ENCODE assay signal across 25 cellular contexts in genomic region chr1:41788427-41788826, GRCh38.
DNase-seq lines count a peak whose midpoint lies in the region; ATAC-seq, FAIRE-seq and TF ChIP-seq lines count a peak whose summit lies in the region.
"Had no signal": no experiment of that assay in that cellular context is flagged by ENCODE, and none has a peak within 500 bp of the region (broad histone marks: within the 10 kb centered on the region; RNA-seq: fewer than 3 reads in every experiment).

No MANE protein-coding gene starts in this region.

- no peak for TF ChIP-seq POLR2A in sigmoid colon (IDR thresholded peaks at IDR 0.05)

- no peak overlapping the region for H3K4ac ChIP-seq in neuronal stem cell (ENCODE audit: low read length)

- no peaks in the 10 kb centered on the region for H3K27me3 Mint-ChIP-seq in naive thymus-derived CD8-positive, alpha-beta T cell
- H3K27me3 Mint-ChIP-seq: B cell; CD4-positive, alpha-beta T cell had no signal

- peak overlapping the region; percentile 56 for H4K91ac ChIP-seq in neuronal stem cell (ENCODE audit: low read depth, low read length, poor library complexity)

- peaks cover 0 to 17% (median 6%) of the 10 kb centered on the region in 9 donors for H3K9me3 Mint-ChIP-seq in naive thymus-derived CD8-positive, alpha-beta T cell
- H3K9me3 Mint-ChIP-seq: CD4-positive, alpha-beta T cell; CD8-positive, alpha-beta T cell had no signal

- H3K36me3 Mint-ChIP-seq in naive thymus-derived CD8-positive, alpha-beta T cell, result peaks cover 0 to 12% (median 6%) of the 10 kb centered on the region in 3 donors
- H3K36me3 Mint-ChIP-seq: CD8-positive, alpha-beta T cell had no signal

- no peak for ATAC-seq in naive thymus-derived CD8-positive, alpha-beta T cell
- ATAC-seq: A549; CD8-positive, alpha-beta T cell had no signal

- no peak overlapping the region for H3K9ac ChIP-seq in neuronal stem cell (ENCODE audit: low read depth, low read length, poor library complexity)
- H3K9ac ChIP-seq: BLaER1 treated with 17β-estradiol and CSF1 and Interleukin-3, amounts not matched to agents 10 nM and 100 nM had no signal

- no peak overlapping the region for H3K23ac ChIP-seq in neuronal stem cell (ENCODE audit: low read depth, low read length, poor library complexity)

- H3K9me3 ChIP-seq in neuronal stem cell (replicated peaks in 1 of 2; ENCODE audit: control insufficient read depth in 2 of 2, insufficient read depth in 1 of 2, low read depth in 1 of 2, low read length in 2 of 2) (no peaks in the 10 kb centered on the region), sigmoid colon (no peaks in the 10 kb centered on the region)
- H3K9me3 ChIP-seq: A549; BLaER1 treated with 17β-estradiol and CSF1 and Interleukin-3, amounts not matched to agents 10 nM and 100 nM; Caco-2 had no signal

- intact Hi-C loops in sigmoid colon (cut with DNase I), result loop anchor here (10.0 kb wide), 1 partner anchor 214 kb away; no protein-coding TSS in a partner anchor

- H3K4me1 ChIP-seq in neuronal stem cell (ENCODE audit: control insufficient read depth in 2 of 2, insufficient read depth in 1 of 2, low read depth in 1 of 2, low read length in 2 of 2), result no peaks in the 10 kb centered on the region
- H3K4me1 ChIP-seq in sigmoid colon, result peaks cover 0 to 15% (median 14%) of the 10 kb centered on the region in 4 donors
- H3K4me1 ChIP-seq: Caco-2 had no signal

- no peaks in the 10 kb centered on the region for H3K79me1 ChIP-seq in neuronal stem cell (ENCODE audit: low read depth, low read length)

- no peak overlapping the region for H2BK12ac ChIP-seq in neuronal stem cell (ENCODE audit: low read length)

- WGBS in neuronal stem cell (ENCODE audit: extremely low coverage in 2 of 2, insufficient read length in 2 of 2, insufficient replicate concordance in 1 of 2), 2 donors, result no CpG with 5 or more reads among the region's 3 CpGs
- 78 to 91% methylated on average over 3 of the region's 3 CpGs for WGBS in sigmoid colon, 2 donors

- peaks cover 25 to 55% (median 39%) of the 10 kb centered on the region in 4 donors for H3K4me1 Mint-ChIP-seq in naive thymus-derived CD8-positive, alpha-beta T cell

- H2BK15ac ChIP-seq in neuronal stem cell (ENCODE audit: low read length), result no peak overlapping the region

- H3K36me3 ChIP-seq in bronchial epithelial cell (ENCODE audit: control insufficient read depth, insufficient read depth, low read length) (no peaks in the 10 kb centered on the region), neuronal stem cell (replicated peaks in 1 of 2; ENCODE audit: control insufficient read depth in 2 of 2, insufficient read depth in 2 of 2, low read length in 2 of 2) (no peaks in the 10 kb centered on the region), sigmoid colon (no peaks in the 10 kb centered on the region)
- H3K36me3 ChIP-seq: BLaER1 treated with 17β-estradiol and CSF1 and Interleukin-3, amounts not matched to agents 10 nM and 100 nM had no signal

- no peak overlapping the region for H3K4me2 ChIP-seq in neuronal stem cell (ENCODE audit: insufficient read depth, low read length, poor library complexity, severe bottlenecking)
- H3K4me2 ChIP-seq: A549; BLaER1 treated with 17β-estradiol and CSF1 and Interleukin-3, amounts not matched to agents 10 nM and 100 nM had no signal

- no peak overlapping the region for H2AFZ ChIP-seq in neuronal stem cell (ENCODE audit: low read length)

- TF ChIP-seq CTCF in bronchial epithelial cell (IDR thresholded peaks at IDR 0.05; ENCODE audit: insufficient read depth, low read length, severe bottlenecking) (no peak), sigmoid colon (IDR thresholded peaks at IDR 0.05) (no peak)

- no peak overlapping the region for H2BK5ac ChIP-seq in neuronal stem cell (ENCODE audit: low read length)

- DNase-seq in G401 (ENCODE audit: low spot score) (peak; percentile 73), bronchial epithelial cell (ENCODE audit: low read depth) (no peak), cerebellum (ENCODE audit: low spot score) (peak; percentile 50), neuronal stem cell (ENCODE audit: low spot score) (no peak), sigmoid colon (no peak), NCI-H2081 (lab: John Stamatoyannopoulos, UW) (no peak)
- DNase-seq in naive thymus-derived CD8-positive, alpha-beta T cell, result no peak
- DNase-seq: AML-193; Caco-2; Calu3; CD4-positive, alpha-beta T cell; CD8-positive, alpha-beta T cell; DMS53; DMS79; DND-41; EL; GF-D8 had no signal

- FAIRE-seq in bronchial epithelial cell (lab: Jason Lieb, UNC), result peak; percentile 32
- FAIRE-seq: A549, D721Med, G401.6, GM12891, GM19239 had no signal

- no peak overlapping the region for H3K14ac ChIP-seq in neuronal stem cell (ENCODE audit: low read length)

- H4K8ac ChIP-seq in neuronal stem cell (ENCODE audit: low read depth, low read length), result no peak overlapping the region

- POLR2A ChIA-PET in naive thymus-derived CD8-positive, alpha-beta T cell (lab: Charles Lee), result no interaction called here

- no peak overlapping the region for H3K18ac ChIP-seq in neuronal stem cell (ENCODE audit: low read length)

- H3K27ac Mint-ChIP-seq in naive thymus-derived CD8-positive, alpha-beta T cell, result no peak overlapping the region
- H3K27ac Mint-ChIP-seq: B cell; CD4-positive, alpha-beta T cell; CD8-positive, alpha-beta T cell had no signal

- H3K4me3 ChIP-seq in bronchial epithelial cell (ENCODE audit: low read depth, low read length) (no peak overlapping the region), neuronal stem cell (ENCODE audit: low read length in 2 of 2) (no peak overlapping the region), sigmoid colon (no peak overlapping the region)
- H3K4me3 ChIP-seq: A549; BLaER1 treated with 17β-estradiol and CSF1 and Interleukin-3, amounts not matched to agents 10 nM and 100 nM had no signal

- H3K27me3 ChIP-seq in bronchial epithelial cell (ENCODE audit: control insufficient read depth, insufficient read depth, low read length) (no peaks in the 10 kb centered on the region), neuronal stem cell (ENCODE audit: control insufficient read depth in 3 of 3, insufficient read depth in 3 of 3, low read depth in 1 of 3, low read length in 3 of 3) (peaks cover 0 to 4% (median 0%) of the 10 kb centered on the region in 3 experiments), sigmoid colon (no peaks in the 10 kb centered on the region)
- H3K27me3 ChIP-seq: BLaER1 treated with 17β-estradiol and CSF1 and Interleukin-3, amounts not matched to agents 10 nM and 100 nM had no signal

- H3K27ac ChIP-seq in neuronal stem cell (replicated peaks; ENCODE audit: low read length) (no peak overlapping the region), sigmoid colon (no peak overlapping the region)
- H3K27ac ChIP-seq: 22Rv1, A549 had no signal

- no peak overlapping the region for H3K4me3 Mint-ChIP-seq in naive thymus-derived CD8-positive, alpha-beta T cell
- H3K4me3 Mint-ChIP-seq: B cell; CD4-positive, alpha-beta T cell; CD8-positive, alpha-beta T cell had no signal

- H2AK5ac ChIP-seq in neuronal stem cell (ENCODE audit: low read depth, low read length), result peak overlapping the region; percentile 20

- H2BK120ac ChIP-seq in neuronal stem cell (ENCODE audit: low read depth, low read length), result no peak overlapping the region

- in situ Hi-C loops in G401 (cut with HindIII; ENCODE audit: low sequenced_read_pairs), result no loop called here

- no peak for TF ChIP-seq EP300 in sigmoid colon (IDR thresholded peaks at IDR 0.05)

Comparison
In these comparisons a context has a peak if more than half of its experiments do, and no peak if none do; other contexts are left out.
1. DNase-seq: peak in G401 (single experiment) and cerebellum (single experiment); none in bronchial epithelial cell (single experiment), neuronal stem cell (single experiment), sigmoid colon (single experiment), naive thymus-derived CD8-positive, alpha-beta T cell (0 of 10) and NCI-H2081 (0 of 2).